Comparison of ENCODE assay signal across 13 cellular contexts in genomic region chr13:50521750-50522149, GRCh38.
DNase-seq lines count a peak whose midpoint lies in the region; ATAC-seq and TF ChIP-seq lines count a peak whose summit lies in the region.
"Had no signal": no experiment of that assay in that cellular context is flagged by ENCODE, and none has a peak within 500 bp of the region (broad histone marks: within the 10 kb centered on the region; RNA-seq: fewer than 3 reads in every experiment).

No MANE protein-coding gene starts in this region.

- no peak overlapping the region for H3K4me3 Mint-ChIP-seq in dendritic cell treated with granulocyte-macrophage colony-stimulating factor and Interleukin-4, amounts not matched to agents 40 ng/mL and 50 ng/mL, for 4 days
- H3K4me3 Mint-ChIP-seq: activated naive CD8-positive, alpha-beta T cell treated with anti-CD3 and anti-CD28 coated beads, Interleukin-2, amount 10 ng/mL, durations not matched to agents 7 days and 5 days had no signal

- no peaks in the 10 kb centered on the region for H3K9me3 ChIP-seq in liver (ENCODE audit: control insufficient read depth in 4 of 4, low read length in 3 of 4)
- H3K9me3 ChIP-seq: suprapubic skin had no signal

- peaks cover 59% of the 10 kb centered on the region for H3K4me1 Mint-ChIP-seq in dendritic cell treated with granulocyte-macrophage colony-stimulating factor and Interleukin-4, amounts not matched to agents 40 ng/mL and 50 ng/mL, for 4 days (ENCODE audit: low read depth)

- no peak for TF ChIP-seq CTCF in liver (IDR thresholded peaks at IDR 0.05; ENCODE audit: low read depth, low read length, missing input control)

- peak; percentile 90 for DNase-seq in NCI-H69 (lab: John Stamatoyannopoulos, UW)
- peak; percentile 8 for DNase-seq in superior temporal gyrus (ENCODE audit: extremely low spot score)
- DNase-seq in posterior cingulate gyrus = no peak
- no peak for DNase-seq in DMS153 (lab: John Stamatoyannopoulos, UW)
- DNase-seq: activated naive CD8-positive, alpha-beta T cell treated with anti-CD3 and anti-CD28 coated beads, Interleukin-2, amount 10 ng/mL, durations not matched to agents 7 days and 5 days; NCI-H187 treated with DMSO at 0.1 percent for 48 hours; stimulated activated CD4-positive, alpha-beta T cell treated with anti-CD3 and anti-CD28 coated beads, Interleukin-2, amount 100 ng/mL, for 48 hours had no signal

- no peaks in the 10 kb centered on the region for H3K27me3 Mint-ChIP-seq in dendritic cell treated with granulocyte-macrophage colony-stimulating factor and Interleukin-4, amounts not matched to agents 40 ng/mL and 50 ng/mL, for 4 days

- H3K4me1 ChIP-seq in liver (ENCODE audit: control insufficient read depth in 4 of 4, insufficient read depth in 4 of 4, low read length in 3 of 4) = peaks cover 8 to 68% (median 57%) of the 10 kb centered on the region in 4 donors

- H3K36me3 ChIP-seq in liver (ENCODE audit: control insufficient read depth in 4 of 4, insufficient read depth in 3 of 4, low read depth in 1 of 4, low read length in 3 of 4) = no peaks in the 10 kb centered on the region
- H3K36me3 ChIP-seq: suprapubic skin had no signal

- WGBS in liver = 14% methylated on average over 3 of the region's 3 CpGs

- peak; percentile 58 to 62 for TF ChIP-seq RAD21 in liver (IDR thresholded peaks at IDR 0.05)

- intact Hi-C loops in dendritic cell treated with granulocyte-macrophage colony-stimulating factor and Interleukin-4, amounts not matched to agents 40 ng/mL and 50 ng/mL, for 4 days (cut with micrococcal nuclease) = no loop called here
- intact Hi-C loops in posterior cingulate gyrus (cut with DNase I) = no loop called here

- H3K4me3 ChIP-seq in liver (ENCODE audit: low read depth in 1 of 3, low read length in 3 of 3) = peak overlapping the region in 1 of 3 donors; percentile 3
- H3K4me3 ChIP-seq: suprapubic skin had no signal

- H3K27me3 ChIP-seq in liver (ENCODE audit: control insufficient read depth in 4 of 4, insufficient read depth in 4 of 4, low read length in 3 of 4) = no peaks in the 10 kb centered on the region
- H3K27me3 ChIP-seq: suprapubic skin had no signal

- H3K27ac ChIP-seq in liver (ENCODE audit: low read depth in 1 of 2, low read length in 2 of 2) = peak overlapping the region; percentile 52 to 82
- H3K27ac ChIP-seq: RWPE1, suprapubic skin had no signal

- H3K9me3 Mint-ChIP-seq in dendritic cell treated with granulocyte-macrophage colony-stimulating factor and Interleukin-4, amounts not matched to agents 40 ng/mL and 50 ng/mL, for 4 days = no peaks in the 10 kb centered on the region
- H3K9me3 Mint-ChIP-seq: activated naive CD8-positive, alpha-beta T cell treated with anti-CD3 and anti-CD28 coated beads, Interleukin-2, amount 10 ng/mL, durations not matched to agents 7 days and 5 days had no signal

- ATAC-seq in GM21526 (IDR thresholded peaks at IDR 0.05; ENCODE audit: low FRiP score, unreplicated experiment) = no peak
- ATAC-seq: activated CD4-positive, CD25-positive, alpha-beta regulatory T cell treated with anti-CD3 and anti-CD28 coated beads, Interleukin-2, amount 50 U/mL, for 24 hours had no signal

- no peaks in the 10 kb centered on the region for H3K36me3 Mint-ChIP-seq in dendritic cell treated with granulocyte-macrophage colony-stimulating factor and Interleukin-4, amounts not matched to agents 40 ng/mL and 50 ng/mL, for 4 days (ENCODE audit: low read depth)
- H3K36me3 Mint-ChIP-seq: activated naive CD8-positive, alpha-beta T cell treated with anti-CD3 and anti-CD28 coated beads, Interleukin-2, amount 10 ng/mL, durations not matched to agents 7 days and 5 days had no signal

- H3K9ac ChIP-seq in liver (ENCODE audit: low read depth in 1 of 2, low read length in 2 of 2) = peak overlapping the region in 1 of 2 donors; percentile 60

- H3K27ac Mint-ChIP-seq in dendritic cell treated with granulocyte-macrophage colony-stimulating factor and Interleukin-4, amounts not matched to agents 40 ng/mL and 50 ng/mL, for 4 days = peak overlapping the region; percentile 66
- H3K27ac Mint-ChIP-seq: activated naive CD8-positive, alpha-beta T cell treated with anti-CD3 and anti-CD28 coated beads, Interleukin-2, amount 10 ng/mL, durations not matched to agents 7 days and 5 days had no signal

TF ChIP-seq in liver, 16 proteins besides CTCF, POLR2A, EP300 and RAD21:
- TF ChIP-seq TAF1 (conservative IDR thresholded peaks at IDR 0.05) (peak; percentile 52), JUND (IDR thresholded peaks at IDR 0.05) (peak; percentile 33 to 69), RXRA (IDR thresholded peaks at IDR 0.05) (peak; percentile 46 to 80), GABPA (IDR thresholded peaks at IDR 0.05 in 1 of 2, conservative IDR thresholded peaks at IDR 0.05 in 1 of 2) (no peak), MAX (IDR thresholded peaks at IDR 0.05) (peak; percentile 29), YY1 (IDR thresholded peaks at IDR 0.05) (peak; percentile 45), ZBTB33 (IDR thresholded peaks at IDR 0.05) (peak; percentile 70), EGR1 (IDR thresholded peaks at IDR 0.05; ENCODE audit: low read depth in 2 of 2) (peak in 1 of 2 donors; percentile 46), HNF4G (IDR thresholded peaks at IDR 0.05) (no peak), FOXA2 (IDR thresholded peaks at IDR 0.05) (peak; percentile 66), HNF4A (conservative IDR thresholded peaks at IDR 0.05) (peak; percentile 48 to 59), SP1 (IDR thresholded peaks at IDR 0.05) (peak; percentile 64), FOXA1 (IDR thresholded peaks at IDR 0.05) (peak; percentile 67), NR2F2 (IDR thresholded peaks at IDR 0.05) (no peak), REST (IDR thresholded peaks at IDR 0.05) (peak; percentile 49), ATF3 (IDR thresholded peaks at IDR 0.05) (no peak)

Comparison
In these comparisons a context has a peak if more than half of its experiments do, and no peak if none do; other contexts are left out.
1. DNase-seq: peak in NCI-H69 (single experiment) and superior temporal gyrus (single experiment); none in posterior cingulate gyrus (0 of 10) and DMS153 (single experiment).